Comparison of ENCODE assay signal across 8 cellular contexts in the genomic region with DNA sequence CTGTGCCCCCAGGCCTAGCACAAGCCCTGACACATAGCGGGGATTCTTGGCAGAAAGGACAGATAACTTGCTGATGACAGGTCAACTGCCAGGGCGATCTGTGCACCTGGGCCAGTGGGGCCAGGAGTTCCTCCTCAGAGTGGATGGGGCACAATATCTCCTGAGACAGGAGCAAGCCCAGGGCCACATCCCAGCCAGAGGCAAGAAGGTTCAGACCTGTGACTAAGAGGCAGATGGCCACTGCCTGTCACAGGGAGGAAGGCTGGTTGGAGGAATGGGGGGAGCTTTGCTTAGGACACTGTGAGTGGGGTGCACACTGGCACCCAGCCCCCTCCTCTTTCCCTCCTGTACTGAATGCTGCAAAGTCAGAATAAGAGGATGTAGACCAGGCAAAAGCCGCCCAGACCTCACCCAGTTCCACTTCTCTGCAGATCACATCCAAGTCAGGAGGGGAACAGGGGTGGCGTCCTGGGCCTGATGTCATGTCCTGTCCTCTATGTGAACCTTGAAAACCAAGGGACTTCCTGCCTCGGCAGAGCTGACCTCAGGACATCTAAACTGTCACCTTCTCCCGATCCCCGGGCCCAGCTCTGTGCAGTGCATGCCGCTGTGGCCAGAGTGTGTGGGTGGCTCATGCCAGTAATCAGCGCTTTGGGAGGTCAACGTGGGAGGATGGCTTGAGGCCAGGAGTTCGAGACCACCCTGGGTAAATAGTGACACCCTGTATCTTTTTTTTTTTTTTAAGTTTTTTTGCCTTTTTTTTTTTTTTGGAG. TPM values are rescaled to one million over a fixed set of nuclear protein-coding genes. Genes with fewer than 3 reads are reported as not detected.
DNase-seq lines count a peak whose midpoint lies in the region; ATAC-seq and TF ChIP-seq lines count a peak whose summit lies in the region.

No MANE protein-coding gene starts in this region.

- no peaks in the 10 kb centered on the region for H3K9me3 Mint-ChIP-seq in activated CD4-positive, alpha-beta T cell treated with anti-CD3 and anti-CD28 coated beads, Interleukin-2, amount 10 ng/mL, durations not matched to agents 7 days and 5 days

- no peaks in the 10 kb centered on the region for H3K27me3 Mint-ChIP-seq in activated CD4-positive, alpha-beta T cell treated with anti-CD3 and anti-CD28 coated beads, Interleukin-2, amount 10 ng/mL, durations not matched to agents 7 days and 5 days

- peak overlapping the region; percentile 59 for H3K4me2 ChIP-seq in neural cell (ENCODE audit: low read length)

- H3K79me2 ChIP-seq in neural cell (replicated peaks; ENCODE audit: insufficient read depth, low read length): peaks cover 14% of the 10 kb centered on the region

- H3K27ac ChIP-seq in KOPT-K1 (ENCODE audit: low read depth, low read length, poor library complexity, severe bottlenecking) (peak overlapping the region; percentile 87), esophagus muscularis mucosa (replicated peaks in 1 of 4) (peak overlapping the region; percentile 79 to 87 (median 80)), neural cell (ENCODE audit: low read length) (no peak overlapping the region)

- TF ChIP-seq RAD21 in neural cell (conservative IDR thresholded peaks at IDR 0.05): no peak

- peaks cover 19 to 34% (median 27%) of the 10 kb centered on the region in 4 donors for H3K4me1 ChIP-seq in esophagus muscularis mucosa

- ATAC-seq in GM21619 (IDR thresholded peaks at IDR 0.05; ENCODE audit: unreplicated experiment): peak; percentile 75

- DNase-seq in GDM1 (lab: John Stamatoyannopoulos, UW) (peak; percentile 55), esophagus muscularis mucosa (ENCODE audit: extremely low spot score) (peak; percentile 93), ureter (ENCODE audit: low spot score) (peak; percentile 62), NCI-H748 (lab: John Stamatoyannopoulos, UW; ENCODE audit: unreplicated experiment) (no peak)
- DNase-seq in activated CD4-positive, alpha-beta T cell treated with anti-CD3 and anti-CD28 coated beads, Interleukin-2, amount 10 ng/mL, durations not matched to agents 7 days and 5 days: peak; percentile 73

- peaks cover 47% of the 10 kb centered on the region for H3K36me3 ChIP-seq in KOPT-K1 (ENCODE audit: insufficient read depth, low read length)
- peaks cover 7 to 48% (median 33%) of the 10 kb centered on the region in 4 donors for H3K36me3 ChIP-seq in esophagus muscularis mucosa
- H3K36me3 ChIP-seq in neural cell (ENCODE audit: insufficient read depth, low read length): no peaks in the 10 kb centered on the region

- H3K9ac ChIP-seq in neural cell (ENCODE audit: low read length): no peak overlapping the region

- H2AFZ ChIP-seq in neural cell (ENCODE audit: low read depth, low read length): no peak overlapping the region

- intact Hi-C loops in esophagus muscularis mucosa (cut with DNase I): loop anchor here (10.0 kb wide), 1 partner anchor 106 kb away; a partner anchor contains a TSS

- no peak for TF ChIP-seq POLR2A in esophagus muscularis mucosa (IDR thresholded peaks at IDR 0.05; ENCODE audit: low read depth)

- H3F3A ChIP-seq in neural cell (ENCODE audit: insufficient read depth, low read length, poor library complexity, severe bottlenecking): no peaks in the 10 kb centered on the region

- H3K9me2 ChIP-seq in neural cell (ENCODE audit: insufficient read depth, low read length): no peaks in the 10 kb centered on the region

- peaks cover 15% of the 10 kb centered on the region for H3K4me1 Mint-ChIP-seq in activated CD4-positive, alpha-beta T cell treated with anti-CD3 and anti-CD28 coated beads, Interleukin-2, amount 10 ng/mL, durations not matched to agents 7 days and 5 days

- 50% methylated on average over 8 of the region's 11 CpGs for WGBS in esophagus muscularis mucosa

- no peak for TF ChIP-seq CTCF in esophagus muscularis mucosa (IDR thresholded peaks at IDR 0.05)
- TF ChIP-seq CTCF in neural cell (IDR thresholded peaks at IDR 0.05; ENCODE audit: poor library complexity, severe bottlenecking): no peak

- peak overlapping the region; percentile 90 for H3K4me3 Mint-ChIP-seq in activated CD4-positive, alpha-beta T cell treated with anti-CD3 and anti-CD28 coated beads, Interleukin-2, amount 10 ng/mL, durations not matched to agents 7 days and 5 days

- no peaks in the 10 kb centered on the region for H3K27me3 ChIP-seq in esophagus muscularis mucosa
- H3K27me3 ChIP-seq in neural cell (ENCODE audit: insufficient read depth, low read depth, low read length): no peaks in the 10 kb centered on the region

- POLR2A ChIA-PET in activated CD4-positive, alpha-beta T cell treated with anti-CD3 and anti-CD28 coated beads, Interleukin-2, amount 10 ng/mL, durations not matched to agents 7 days and 5 days (lab: Charles Lee): no interaction called here

- TF ChIP-seq EP300 in esophagus muscularis mucosa (IDR thresholded peaks at IDR 0.05) (no peak), neural cell (conservative IDR thresholded peaks at IDR 0.05; ENCODE audit: poor library complexity, severe bottlenecking) (no peak)

- no peaks in the 10 kb centered on the region for H4K20me1 ChIP-seq in neural cell (ENCODE audit: insufficient read depth)

- H3K27ac Mint-ChIP-seq in activated CD4-positive, alpha-beta T cell treated with anti-CD3 and anti-CD28 coated beads, Interleukin-2, amount 10 ng/mL, durations not matched to agents 7 days and 5 days: peak overlapping the region; percentile 96

- CTCF ChIA-PET in activated CD4-positive, alpha-beta T cell treated with anti-CD3 and anti-CD28 coated beads, Interleukin-2, amount 10 ng/mL, durations not matched to agents 7 days and 5 days (lab: Charles Lee): interaction anchor here (0.9 kb wide), 1 partner anchor 9 kb away, joined by 4 read pairs; no protein-coding TSS in a partner anchor

- H3K9me3 ChIP-seq in KOPT-K1 (ENCODE audit: insufficient read depth, low read length, poor library complexity, severe bottlenecking) (no peaks in the 10 kb centered on the region), esophagus muscularis mucosa (no peaks in the 10 kb centered on the region), neural cell (ENCODE audit: low read length) (no peaks in the 10 kb centered on the region)

- H3K4me3 ChIP-seq in esophagus muscularis mucosa (peak overlapping the region; percentile 70 to 83 (median 76)), neural cell (ENCODE audit: low read length) (peak overlapping the region; percentile 95)

- H3K36me3 Mint-ChIP-seq in activated CD4-positive, alpha-beta T cell treated with anti-CD3 and anti-CD28 coated beads, Interleukin-2, amount 10 ng/mL, durations not matched to agents 7 days and 5 days (ENCODE audit: low read depth): peaks cover 21% of the 10 kb centered on the region

TF ChIP-seq in neural cell, 6 proteins besides CTCF, POLR2A, EP300 and RAD21:
- TF ChIP-seq MXI1 (conservative IDR thresholded peaks at IDR 0.05; ENCODE audit: poor library complexity, severe bottlenecking) (no peak), EZH2 (IDR thresholded peaks at IDR 0.05; ENCODE audit: borderline replicate concordance, insufficient read depth, low read length, poor library complexity, severe bottlenecking) (no peak), SMC3 (conservative IDR thresholded peaks at IDR 0.05; ENCODE audit: poor library complexity) (no peak), POLR2AphosphoS5 (IDR thresholded peaks at IDR 0.05) (no peak)

RNA-seq across cellular contexts. Expression of a gene that starts 1.3 kb away (rescaled TPM):
- 10 to 100 TPM; 63.3 to 66.2 TPM for total RNA-seq in activated CD4-positive, alpha-beta T cell treated with anti-CD3 and anti-CD28 coated beads, Interleukin-2, amount 10 ng/mL, durations not matched to agents 7 days and 5 days
- total RNA-seq in esophagus muscularis mucosa (10 to 100 TPM; 16.2 to 19.0 (median 17.3) TPM), ureter (48.7 TPM)
- 50.3 and 56.1 TPM in 2 replicates for polyA plus RNA-seq in neural cell
- polyA minus RNA-seq in neural cell: 19.8 and 22.9 TPM in 2 replicates
